Comparison of ENCODE assay signal across 28 cellular contexts in genomic region chr10:83222832-83223742, GRCh38.
"Had no signal": no experiment of that assay in that cellular context is flagged by ENCODE, and none has a peak within 500 bp of the region (broad histone marks: within the 10 kb centered on the region; RNA-seq: fewer than 3 reads in every experiment).

No MANE protein-coding gene starts in this region.

- H3K27ac Mint-ChIP-seq: activated CD4-positive, alpha-beta memory T cell treated with anti-CD3 and anti-CD28 coated beads, Interleukin-2, amount 10 ng/mL, durations not matched to agents 7 days and 5 days; activated CD4-positive, alpha-beta T cell treated with anti-CD3 and anti-CD28 coated beads, Interleukin-2, amount 10 ng/mL, durations not matched to agents 7 days and 5 days; activated naive CD4-positive, alpha-beta T cell treated with anti-CD3 and anti-CD28 coated beads, Interleukin-2, amount 50 U/mL, for 24 hours; activated naive CD8-positive, alpha-beta T cell treated with anti-CD3 and anti-CD28 coated beads, Interleukin-2, amount 50 U/mL, for 24 hours; activated T-helper 17 cell treated with anti-CD3 and anti-CD28 coated beads, Interleukin-2, amount 50 U/mL, for 72 hours; dendritic cell treated with granulocyte-macrophage colony-stimulating factor and Interleukin-4, amounts not matched to agents 40 ng/mL and 50 ng/mL, for 4 days; natural killer cell; stimulated activated effector memory CD8-positive, alpha-beta T cell treated with anti-CD3 and anti-CD28 coated beads, Interleukin-12 subunit alpha, Interleukin-12 subunit beta, amount 100 ng/mL, for 72 hours; stimulated activated naive CD8-positive, alpha-beta T cell treated with anti-CD3 and anti-CD28 coated beads, Interleukin-15, Interleukin-2, amounts not matched to agents 100 ng/mL and 50 ng/mL, for 24 hours; T-helper 1 cell treated with Interleukin-12 subunit alpha and Interleukin-12 subunit beta and Interleukin-4 antibody, amounts not matched to agents 30 μg/mL and 1 μg/mL, for 36 hours had no signal

- DNase-seq: activated CD4-positive, alpha-beta memory T cell treated with anti-CD3 and anti-CD28 coated beads, Interleukin-2, amount 10 ng/mL, durations not matched to agents 7 days and 5 days; activated CD4-positive, alpha-beta T cell treated with anti-CD3 and anti-CD28 coated beads, Interleukin-2, amount 10 ng/mL, durations not matched to agents 7 days and 5 days; activated CD4-positive, CD25-positive, alpha-beta regulatory T cell treated with anti-CD3 and anti-CD28 coated beads, Interleukin-2, amount 50 U/mL, for 72 hours; activated gamma-delta T cell treated with Interleukin-2 at 50 U/mL for 16 hours; activated naive CD8-positive, alpha-beta T cell treated with anti-CD3 and anti-CD28 coated beads, Interleukin-2, amount 50 U/mL, for 24 hours; activated T-cell treated with anti-CD3 and anti-CD28 coated beads, Interleukin-2, amount 50 U/mL, for 4 hours; central memory CD4-positive, alpha-beta T cell; effector CD4-positive, alpha-beta T cell; left colon; natural killer cell; ovary; retina; stimulated activated CD4-positive, alpha-beta T cell treated with anti-CD3 and anti-CD28 coated beads, Interleukin-4, amount 100 ng/mL, for 24 hours; T1000; WERI-Rb-1 had no signal

- H3K9me3 ChIP-seq: neutrophil, ovary, prostate gland, upper lobe of left lung, vagina had no signal

- H3K4me1 ChIP-seq: prostate gland, upper lobe of left lung, vagina had no signal

- H3K9me3 Mint-ChIP-seq: activated CD4-positive, alpha-beta T cell treated with anti-CD3 and anti-CD28 coated beads, Interleukin-2, amount 10 ng/mL, durations not matched to agents 7 days and 5 days; activated naive CD4-positive, alpha-beta T cell treated with anti-CD3 and anti-CD28 coated beads, Interleukin-2, amount 50 U/mL, for 24 hours; activated T-cell treated with anti-CD3 and anti-CD28 coated beads, Interleukin-2, amount 50 U/mL, for 4 hours; dendritic cell treated with granulocyte-macrophage colony-stimulating factor and Interleukin-4, amounts not matched to agents 40 ng/mL and 50 ng/mL, for 4 days; stimulated activated naive CD8-positive, alpha-beta T cell treated with anti-CD3 and anti-CD28 coated beads, Interleukin-15, Interleukin-2, amounts not matched to agents 100 ng/mL and 50 ng/mL, for 24 hours had no signal

- H3K4me3 ChIP-seq: ovary, prostate gland, skin epidermis, upper lobe of left lung, vagina had no signal

- H3K27me3 ChIP-seq: neutrophil, ovary, upper lobe of left lung, vagina had no signal

- H3K4me1 Mint-ChIP-seq: activated CD4-positive, alpha-beta memory T cell treated with anti-CD3 and anti-CD28 coated beads, Interleukin-2, amount 10 ng/mL, durations not matched to agents 7 days and 5 days; activated CD4-positive, alpha-beta T cell treated with anti-CD3 and anti-CD28 coated beads, Interleukin-2, amount 10 ng/mL, durations not matched to agents 7 days and 5 days; activated naive CD4-positive, alpha-beta T cell treated with anti-CD3 and anti-CD28 coated beads, Interleukin-2, amount 50 U/mL, for 24 hours; activated naive CD8-positive, alpha-beta T cell treated with anti-CD3 and anti-CD28 coated beads, Interleukin-2, amount 50 U/mL, for 24 hours; activated T-helper 17 cell treated with anti-CD3 and anti-CD28 coated beads, Interleukin-2, amount 50 U/mL, for 72 hours; natural killer cell; stimulated activated effector memory CD8-positive, alpha-beta T cell treated with anti-CD3 and anti-CD28 coated beads, Interleukin-12 subunit alpha, Interleukin-12 subunit beta, amount 100 ng/mL, for 72 hours had no signal

- H3K27ac ChIP-seq: epithelial cell of prostate, neutrophil, ovary, prostate gland, skin epidermis, upper lobe of left lung, vagina, WERI-Rb-1 had no signal

- H3K36me3 ChIP-seq: neutrophil, ovary, prostate gland, upper lobe of left lung, vagina, WERI-Rb-1 had no signal

- H3K27me3 Mint-ChIP-seq: activated CD4-positive, alpha-beta memory T cell treated with anti-CD3 and anti-CD28 coated beads, Interleukin-2, amount 10 ng/mL, durations not matched to agents 7 days and 5 days; activated CD4-positive, alpha-beta T cell treated with anti-CD3 and anti-CD28 coated beads, Interleukin-2, amount 10 ng/mL, durations not matched to agents 7 days and 5 days; activated naive CD4-positive, alpha-beta T cell treated with anti-CD3 and anti-CD28 coated beads, Interleukin-2, amount 50 U/mL, for 24 hours; activated naive CD8-positive, alpha-beta T cell treated with anti-CD3 and anti-CD28 coated beads, Interleukin-2, amount 50 U/mL, for 24 hours; activated T-helper 17 cell treated with anti-CD3 and anti-CD28 coated beads, Interleukin-2, amount 50 U/mL, for 72 hours; dendritic cell treated with granulocyte-macrophage colony-stimulating factor and Interleukin-4, amounts not matched to agents 40 ng/mL and 50 ng/mL, for 4 days; stimulated activated naive CD8-positive, alpha-beta T cell treated with anti-CD3 and anti-CD28 coated beads, Interleukin-15, Interleukin-2, amounts not matched to agents 100 ng/mL and 50 ng/mL, for 24 hours had no signal

- ATAC-seq: activated naive CD8-positive, alpha-beta T cell treated with anti-CD3 and anti-CD28 coated beads, Interleukin-2, amount 50 U/mL, for 24 hours; activated T-cell treated with anti-CD3 and anti-CD28 coated beads, Interleukin-2, amount 50 U/mL, for 4 hours; activated T-helper 17 cell treated with anti-CD3 and anti-CD28 coated beads, Interleukin-2, amount 50 U/mL, for 72 hours; left colon; natural killer cell; sciatic nerve; stimulated activated effector memory CD8-positive, alpha-beta T cell treated with anti-CD3 and anti-CD28 coated beads, Interleukin-12 subunit alpha, Interleukin-12 subunit beta, amount 100 ng/mL, for 72 hours had no signal

- H3K36me3 Mint-ChIP-seq: activated naive CD4-positive, alpha-beta T cell treated with anti-CD3 and anti-CD28 coated beads, Interleukin-2, amount 50 U/mL, for 24 hours; natural killer cell; stimulated activated effector memory CD8-positive, alpha-beta T cell treated with anti-CD3 and anti-CD28 coated beads, Interleukin-12 subunit alpha, Interleukin-12 subunit beta, amount 100 ng/mL, for 72 hours had no signal

- H3K4me3 Mint-ChIP-seq: activated CD4-positive, alpha-beta memory T cell treated with anti-CD3 and anti-CD28 coated beads, Interleukin-2, amount 10 ng/mL, durations not matched to agents 7 days and 5 days; activated CD4-positive, alpha-beta T cell treated with anti-CD3 and anti-CD28 coated beads, Interleukin-2, amount 10 ng/mL, durations not matched to agents 7 days and 5 days; activated naive CD4-positive, alpha-beta T cell treated with anti-CD3 and anti-CD28 coated beads, Interleukin-2, amount 50 U/mL, for 24 hours; activated naive CD8-positive, alpha-beta T cell treated with anti-CD3 and anti-CD28 coated beads, Interleukin-2, amount 50 U/mL, for 24 hours; activated T-cell treated with anti-CD3 and anti-CD28 coated beads, Interleukin-2, amount 50 U/mL, for 4 hours; activated T-helper 17 cell treated with anti-CD3 and anti-CD28 coated beads, Interleukin-2, amount 50 U/mL, for 72 hours; dendritic cell treated with granulocyte-macrophage colony-stimulating factor and Interleukin-4, amounts not matched to agents 40 ng/mL and 50 ng/mL, for 4 days; natural killer cell; stimulated activated effector memory CD8-positive, alpha-beta T cell treated with anti-CD3 and anti-CD28 coated beads, Interleukin-12 subunit alpha, Interleukin-12 subunit beta, amount 100 ng/mL, for 72 hours; stimulated activated naive CD8-positive, alpha-beta T cell treated with anti-CD3 and anti-CD28 coated beads, Interleukin-15, Interleukin-2, amounts not matched to agents 100 ng/mL and 50 ng/mL, for 24 hours; T-helper 1 cell treated with Interleukin-12 subunit alpha and Interleukin-12 subunit beta and Interleukin-4 antibody, amounts not matched to agents 30 μg/mL and 1 μg/mL, for 36 hours had no signal
